Comparison of ENCODE assay signal across 20 cellular contexts in genomic region chr4:141565379-141566089, GRCh38.
DNase-seq lines count a peak whose midpoint lies in the region; ATAC-seq, FAIRE-seq and TF ChIP-seq lines count a peak whose summit lies in the region.
"Had no signal": no experiment of that assay in that cellular context is flagged by ENCODE, and none has a peak within 500 bp of the region (broad histone marks: within the 10 kb centered on the region; RNA-seq: fewer than 3 reads in every experiment).

No MANE protein-coding gene starts in this region.

- no peak for TF ChIP-seq POLR2A in H54 (IDR thresholded peaks at IDR 0.05; ENCODE audit: low read depth, low read length)

- ATAC-seq in GM21723 (IDR thresholded peaks at IDR 0.05; ENCODE audit: unreplicated experiment) (peak; percentile 68), HG02840 (IDR thresholded peaks at IDR 0.05; ENCODE audit: low FRiP score, unreplicated experiment) (no peak)
- ATAC-seq: left lobe of liver had no signal

- no peak for TF ChIP-seq CTCF in LNCaP clone FGC (IDR thresholded peaks at IDR 0.05; ENCODE audit: control insufficient read depth, extremely low read depth, insufficient read depth)
- TF ChIP-seq CTCF in fibroblast of villous mesenchyme (IDR thresholded peaks at IDR 0.05; ENCODE audit: insufficient read depth, low read depth, low read length) = no peak

- no peaks in the 10 kb centered on the region for H3K27me3 ChIP-seq in SJCRH30
- H3K27me3 ChIP-seq: cardiac muscle cell, transverse colon had no signal

- peaks cover 29% of the 10 kb centered on the region for H3K4me1 ChIP-seq in SJCRH30
- H3K4me1 ChIP-seq: transverse colon had no signal

- peak; percentile 23 for DNase-seq in LNCaP clone FGC (ENCODE audit: low read depth)
- peak; percentile 44 for DNase-seq in fibroblast of villous mesenchyme (ENCODE audit: low read depth)
- DNase-seq in H54 (ENCODE audit: insufficient read length, low spot score) = no peak
- no peak for DNase-seq in SKM-1 (lab: John Stamatoyannopoulos, UW; ENCODE audit: unreplicated experiment)
- DNase-seq in SJCRH30 = no peak
- DNase-seq: activated CD4-positive, alpha-beta T cell treated with anti-CD3 and anti-CD28 coated beads, Interleukin-2, amount 10 ng/mL, durations not matched to agents 7 days and 5 days; activated naive CD4-positive, alpha-beta T cell treated with anti-CD3 and anti-CD28 coated beads for 36 hours; glutamatergic neuron; KG1; NCI-H1694 treated with DMSO at 0.1 percent for 48 hours; NCI-H2171 treated with DMSO at 0.1 percent for 48 hours; NCI-H526; nucleus accumbens; transverse colon; WERI-Rb-1 had no signal

- H3K27ac ChIP-seq in SJCRH30 = no peak overlapping the region
- H3K27ac ChIP-seq: cardiac muscle cell, transverse colon, WERI-Rb-1 had no signal

- FAIRE-seq in H54 (lab: Jason Lieb, UNC) = no peak
- FAIRE-seq: D721Med had no signal

- 0 out of 2 replicates have a peak, but pooled peaks cover 3% of the 10 kb centered on the region for H3K9me3 ChIP-seq in SJCRH30 (replicated peaks)
- H3K9me3 ChIP-seq: transverse colon had no signal

- H3K4me3 ChIP-seq in LNCaP clone FGC (ENCODE audit: low read depth, low read length) = no peak overlapping the region
- no peak overlapping the region for H3K4me3 ChIP-seq in fibroblast of villous mesenchyme (ENCODE audit: low read depth, low read length)
- H3K4me3 ChIP-seq in SJCRH30 = no peak overlapping the region
- H3K4me3 ChIP-seq: cardiac muscle cell, transverse colon had no signal

- H3K36me3 ChIP-seq in SJCRH30 = no peaks in the 10 kb centered on the region
- H3K36me3 ChIP-seq: cardiac muscle cell, transverse colon, WERI-Rb-1 had no signal

Comparison
In these comparisons a context has a peak if more than half of its experiments do, and no peak if none do; other contexts are left out.
1. DNase-seq: peak in LNCaP clone FGC (single experiment) and fibroblast of villous mesenchyme (single experiment); none in H54 (single experiment), SKM-1 (single experiment) and SJCRH30 (0 of 2).